8 cellular contexts compared by ENCODE assay signal in genomic region chr2:42827647-42828486, GRCh38. TPM values are rescaled to one million over a fixed set of nuclear protein-coding genes. Genes with fewer than 3 reads are reported as not detected.
DNase-seq lines count a peak whose midpoint lies in the region; ATAC-seq and TF ChIP-seq lines count a peak whose summit lies in the region.

No MANE protein-coding gene starts in this region.

- peak; percentile 72 for ATAC-seq in HG03135 (IDR thresholded peaks at IDR 0.05; ENCODE audit: unreplicated experiment)
- ATAC-seq in left colon, result peak; percentile 91
- no peak for ATAC-seq in GM21526 (IDR thresholded peaks at IDR 0.05; ENCODE audit: low FRiP score, unreplicated experiment)

- TF ChIP-seq CTCF in GM12874 (IDR thresholded peaks at IDR 0.05; ENCODE audit: insufficient read depth, low read depth, low read length), result peak; percentile 94

- intact Hi-C loops in left colon (cut with DNase I, micrococcal nuclease), result loop anchor here in 1 of 2 donors (5.0 to 10.0 kb wide), 3 partner anchors 657 to 747 kb away; no protein-coding TSS in a partner anchor

- DNase-seq in NCI-H446 (lab: John Stamatoyannopoulos, UW) (peak; percentile 52 to 89), cerebellum (ENCODE audit: low spot score) (peak; percentile 86), left colon (peak; percentile 80 to 95)
- DNase-seq in activated CD4-positive, alpha-beta T cell treated with anti-CD3 and anti-CD28 coated beads for 1 hour, result peak; percentile 68
- DNase-seq in stimulated activated CD4-positive, alpha-beta T cell treated with anti-CD3 and anti-CD28 coated beads, Interleukin-1b, Interleukin-23, amount 100 ng/mL, for 1 hour (ENCODE audit: low read depth in 2 of 2), result peak; percentile 45 to 71

RNA-seq across cellular contexts. Expression of gene HAAO, which starts 35.5 kb away (rescaled TPM):
- total RNA-seq in cerebellum, result 2.7 TPM
- 10 to 100 TPM; 18.9 to 19.2 TPM for total RNA-seq in left colon
